Comparison of ENCODE assay signal across 10 cellular contexts in genomic region chr4:109890076-109890475, GRCh38. TPM values are rescaled to one million over a fixed set of nuclear protein-coding genes. Genes with fewer than 3 reads are reported as not detected.
"Had no signal": no experiment of that assay in that cellular context is flagged by ENCODE, and none has a peak within 500 bp of the region (broad histone marks: within the 10 kb centered on the region; RNA-seq: fewer than 3 reads in every experiment).

No MANE protein-coding gene starts in this region.

- FAIRE-seq: HepG2 had no signal

- H3K36me3 Mint-ChIP-seq: IgD-negative memory B cell had no signal

- H3K4me2 ChIP-seq: GM23338 had no signal

- DNase-seq: H7, HFFc6 had no signal

- H3K4me3 Mint-ChIP-seq: GM23338, HFFc6, IgD-negative memory B cell had no signal

- H3K9me3 ChIP-seq: HAP-1 had no signal

- H3K9me3 Mint-ChIP-seq: GM23338, HFFc6, IgD-negative memory B cell had no signal

- H3K4me1 Mint-ChIP-seq: GM23338, IgD-negative memory B cell had no signal

- H3K4me3 ChIP-seq: GM23338, HAP-1 had no signal

- H2AFZ ChIP-seq: GM23338 had no signal

- H3K27ac Mint-ChIP-seq: GM23338, HFFc6, IgD-negative memory B cell had no signal

- H3K36me3 ChIP-seq: HAP-1 had no signal

- H3K27me3 Mint-ChIP-seq: IgD-negative memory B cell had no signal

- H3K4me1 ChIP-seq: HAP-1 had no signal

- ATAC-seq: GM23338, HCT116, HepG2 had no signal

- H3K27ac ChIP-seq: HL-60 had no signal

RNA-seq across cellular contexts. Expression of gene LRIT3, which starts 42.2 kb away (rescaled TPM):
- total RNA-seq: H4, HepG2, HT1080 had no signal
- polyA plus RNA-seq: GM23338, IgD-negative memory B cell had no signal
